In the genomic region with DNA sequence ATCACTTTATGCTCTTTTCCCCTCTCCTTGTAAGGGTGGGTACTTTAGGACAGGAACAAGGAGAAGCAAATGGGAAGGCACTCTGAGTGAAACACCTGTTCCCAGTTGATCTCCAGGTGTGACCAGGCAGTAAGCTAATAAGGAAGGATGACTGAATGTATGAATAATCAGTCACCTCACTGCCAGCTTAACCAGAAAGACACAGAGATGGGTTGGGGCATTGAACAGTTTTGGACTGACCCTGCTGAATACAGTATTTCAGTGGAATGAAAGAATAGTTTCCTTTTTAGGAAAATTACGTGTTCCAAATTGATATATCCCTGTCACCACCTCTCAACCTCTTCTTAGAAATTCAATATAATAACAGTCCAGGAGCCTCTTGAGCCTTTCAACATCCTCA, we compare ENCODE assay signal across 15 cellular contexts.
DNase-seq lines count a peak whose midpoint lies in the region; ATAC-seq, FAIRE-seq and TF ChIP-seq lines count a peak whose summit lies in the region.
"Had no signal": no experiment of that assay in that cellular context is flagged by ENCODE, and none has a peak within 500 bp of the region (broad histone marks: within the 10 kb centered on the region; RNA-seq: fewer than 3 reads in every experiment).

No MANE protein-coding gene starts in this region.

- intact Hi-C loops in stomach (cut with DNase I; ENCODE audit: low total_unique reads): no loop called here
- intact Hi-C loops in adrenal gland (cut with DNase I): no loop called here
- intact Hi-C loops in prostate gland (cut with DNase I): no loop called here

- peak; percentile 31 for DNase-seq in DMS153 (lab: John Stamatoyannopoulos, UW)
- DNase-seq in DMS153 treated with DMSO at 0.1 percent for 48 hours (lab: John Stamatoyannopoulos, UW; ENCODE audit: unreplicated experiment): no peak
- DNase-seq in WTC11 (ENCODE audit: low spot score): no peak
- DNase-seq in stomach: no peak
- DNase-seq in adrenal gland: no peak
- no peak for DNase-seq in prostate gland (ENCODE audit: low spot score)
- DNase-seq in SHP77 (lab: John Stamatoyannopoulos, UW): no peak
- DNase-seq: heart right ventricle; Kasumi-1; naive B cell; stimulated activated naive CD8-positive, alpha-beta T cell treated with anti-CD3 and anti-CD28 coated beads, Interleukin-15, amount 100 ng/mL, for 72 hours had no signal

- H3K27ac Mint-ChIP-seq in WTC11: peak overlapping the region; percentile 88; the same call in 1 of the 2 replicates
- H3K27ac Mint-ChIP-seq: stimulated activated naive CD8-positive, alpha-beta T cell treated with anti-CD3 and anti-CD28 coated beads, Interleukin-15, amount 100 ng/mL, for 72 hours had no signal

- no peaks in the 10 kb centered on the region for H3K27me3 Mint-ChIP-seq in WTC11 (ENCODE audit: low read depth)
- H3K27me3 Mint-ChIP-seq: central memory CD8-positive, alpha-beta T cell; naive B cell; stimulated activated naive CD8-positive, alpha-beta T cell treated with anti-CD3 and anti-CD28 coated beads, Interleukin-15, amount 100 ng/mL, for 72 hours had no signal

- H3K36me3 Mint-ChIP-seq in WTC11: peaks cover 25% of the 10 kb centered on the region

- no peak overlapping the region for H3K4me3 ChIP-seq in stomach
- H3K4me3 ChIP-seq in adrenal gland: no peak overlapping the region
- no peak overlapping the region for H3K4me3 ChIP-seq in prostate gland
- H3K4me3 ChIP-seq: heart right ventricle had no signal

- no peak overlapping the region for H3K4me3 Mint-ChIP-seq in WTC11
- H3K4me3 Mint-ChIP-seq: central memory CD8-positive, alpha-beta T cell; stimulated activated naive CD8-positive, alpha-beta T cell treated with anti-CD3 and anti-CD28 coated beads, Interleukin-15, amount 100 ng/mL, for 72 hours had no signal

- TF ChIP-seq EP300 in stomach (IDR thresholded peaks at IDR 0.05): no peak

- H3K9me3 ChIP-seq in stomach (peaks cover 0 to 10% (median 4%) of the 10 kb centered on the region in 4 donors), adrenal gland (replicated peaks in 1 of 3) (no peaks in the 10 kb centered on the region), prostate gland (no peaks in the 10 kb centered on the region)

- TF ChIP-seq CTCF in WTC11 (IDR thresholded peaks at IDR 0.05) (no peak), stomach (IDR thresholded peaks at IDR 0.05) (no peak), adrenal gland (IDR thresholded peaks at IDR 0.05) (no peak), prostate gland (IDR thresholded peaks at IDR 0.05) (no peak)

- TF ChIP-seq POLR2A in stomach (IDR thresholded peaks at IDR 0.05): no peak
- TF ChIP-seq POLR2A in adrenal gland (IDR thresholded peaks at IDR 0.05): no peak
- no peak for TF ChIP-seq POLR2A in prostate gland (IDR thresholded peaks at IDR 0.05)

- WGBS in stomach, 5 donors: 87 to 94% (median 89%) methylated on average over 1 of the region's 1 CpG
- WGBS in adrenal gland, 4 donors: 54 to 76% (median 75%) methylated on average over 1 of the region's 1 CpG
- WGBS in prostate gland: 87% methylated on average over 1 of the region's 1 CpG

- ATAC-seq in WTC11: no peak
- ATAC-seq: stimulated activated naive CD8-positive, alpha-beta T cell treated with anti-CD3 and anti-CD28 coated beads, Interleukin-15, amount 100 ng/mL, for 72 hours had no signal

- peak overlapping the region; percentile 57 to 80 (median 66) for H3K27ac ChIP-seq in stomach
- H3K27ac ChIP-seq in adrenal gland: peak overlapping the region in 2 of 5 donors; percentile 50 to 73
- H3K27ac ChIP-seq in prostate gland: no peak overlapping the region

- H3K27me3 ChIP-seq in stomach: no peaks in the 10 kb centered on the region
- no peaks in the 10 kb centered on the region for H3K27me3 ChIP-seq in adrenal gland
- no peaks in the 10 kb centered on the region for H3K27me3 ChIP-seq in prostate gland (replicated peaks; ENCODE audit: insufficient read depth)
- H3K27me3 ChIP-seq: heart right ventricle had no signal

- H3K36me3 ChIP-seq in stomach (no peaks in the 10 kb centered on the region), adrenal gland (replicated peaks in 1 of 2) (no peaks in the 10 kb centered on the region), prostate gland (no peaks in the 10 kb centered on the region)
- H3K36me3 ChIP-seq: heart right ventricle had no signal

- H3K4me1 ChIP-seq in stomach (peaks cover 7 to 47% (median 32%) of the 10 kb centered on the region in 4 donors), adrenal gland (replicated peaks in 1 of 2) (peaks cover 11 to 31% of the 10 kb centered on the region in 2 donors), prostate gland (replicated peaks) (peaks cover 7% of the 10 kb centered on the region)

- H3K9me3 Mint-ChIP-seq in WTC11: peaks cover 29% of the 10 kb centered on the region

- CTCF ChIA-PET in WTC11 (lab: Charles Lee): no interaction called here

- FAIRE-seq in islet of Langerhans (lab: Jason Lieb, UNC): peak; percentile 9
- FAIRE-seq: A204.1, G401.6 had no signal

- POLR2A ChIA-PET in WTC11 (lab: Charles Lee): no interaction called here

- peaks cover 9% of the 10 kb centered on the region for H3K4me1 Mint-ChIP-seq in WTC11
- H3K4me1 Mint-ChIP-seq: stimulated activated naive CD8-positive, alpha-beta T cell treated with anti-CD3 and anti-CD28 coated beads, Interleukin-15, amount 100 ng/mL, for 72 hours had no signal

TF ChIP-seq in WTC11, 78 proteins besides CTCF, POLR2A, EP300 and RAD21:
- TF ChIP-seq NFATC4 (CRISPR knock-in tag; IDR thresholded peaks at IDR 0.05) (no peak), FOXJ3 (CRISPR knock-in tag; IDR thresholded peaks at IDR 0.05; ENCODE audit: borderline replicate concordance) (no peak), ZNF416 (CRISPR knock-in tag; IDR thresholded peaks at IDR 0.05) (no peak), NFE2L1 (CRISPR knock-in tag; IDR thresholded peaks at IDR 0.05) (no peak), KAT7 (CRISPR knock-in tag; IDR thresholded peaks at IDR 0.05; ENCODE audit: borderline replicate concordance) (no peak), ZNF423 (CRISPR knock-in tag; IDR thresholded peaks at IDR 0.05) (no peak), TEAD1 (CRISPR knock-in tag; IDR thresholded peaks at IDR 0.05) (no peak), CREM (CRISPR knock-in tag; IDR thresholded peaks at IDR 0.05) (no peak), NR2C2 (CRISPR knock-in tag; IDR thresholded peaks at IDR 0.05) (no peak), ZNF317 (CRISPR knock-in tag; IDR thresholded peaks at IDR 0.05; ENCODE audit: borderline replicate concordance, low read depth) (no peak)
- TF ChIP-seq, protein P1, sequence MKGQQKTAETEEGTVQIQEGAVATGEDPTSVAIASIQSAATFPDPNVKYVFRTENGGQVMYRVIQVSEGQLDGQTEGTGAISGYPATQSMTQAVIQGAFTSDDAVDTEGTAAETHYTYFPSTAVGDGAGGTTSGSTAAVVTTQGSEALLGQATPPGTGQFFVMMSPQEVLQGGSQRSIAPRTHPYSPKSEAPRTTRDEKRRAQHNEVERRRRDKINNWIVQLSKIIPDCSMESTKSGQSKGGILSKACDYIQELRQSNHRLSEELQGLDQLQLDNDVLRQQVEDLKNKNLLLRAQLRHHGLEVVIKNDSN (CRISPR knock-in tag; IDR thresholded peaks at IDR 0.05): no peak
- TF ChIP-seq, protein P2, sequence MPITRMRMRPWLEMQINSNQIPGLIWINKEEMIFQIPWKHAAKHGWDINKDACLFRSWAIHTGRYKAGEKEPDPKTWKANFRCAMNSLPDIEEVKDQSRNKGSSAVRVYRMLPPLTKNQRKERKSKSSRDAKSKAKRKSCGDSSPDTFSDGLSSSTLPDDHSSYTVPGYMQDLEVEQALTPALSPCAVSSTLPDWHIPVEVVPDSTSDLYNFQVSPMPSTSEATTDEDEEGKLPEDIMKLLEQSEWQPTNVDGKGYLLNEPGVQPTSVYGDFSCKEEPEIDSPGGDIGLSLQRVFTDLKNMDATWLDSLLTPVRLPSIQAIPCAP (CRISPR knock-in tag; IDR thresholded peaks at IDR 0.05): no peak
- TF ChIP-seq, protein P3, sequence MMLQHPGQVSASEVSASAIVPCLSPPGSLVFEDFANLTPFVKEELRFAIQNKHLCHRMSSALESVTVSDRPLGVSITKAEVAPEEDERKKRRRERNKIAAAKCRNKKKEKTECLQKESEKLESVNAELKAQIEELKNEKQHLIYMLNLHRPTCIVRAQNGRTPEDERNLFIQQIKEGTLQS (CRISPR knock-in tag; conservative IDR thresholded peaks at IDR 0.05): no peak
- TF ChIP-seq, protein P4, sequence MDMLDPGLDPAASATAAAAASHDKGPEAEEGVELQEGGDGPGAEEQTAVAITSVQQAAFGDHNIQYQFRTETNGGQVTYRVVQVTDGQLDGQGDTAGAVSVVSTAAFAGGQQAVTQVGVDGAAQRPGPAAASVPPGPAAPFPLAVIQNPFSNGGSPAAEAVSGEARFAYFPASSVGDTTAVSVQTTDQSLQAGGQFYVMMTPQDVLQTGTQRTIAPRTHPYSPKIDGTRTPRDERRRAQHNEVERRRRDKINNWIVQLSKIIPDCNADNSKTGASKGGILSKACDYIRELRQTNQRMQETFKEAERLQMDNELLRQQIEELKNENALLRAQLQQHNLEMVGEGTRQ (CRISPR knock-in tag; IDR thresholded peaks at IDR 0.05): no peak

Comparison
In these comparisons a context has a peak if more than half of its experiments do, and no peak if none do; other contexts are left out.
1. H3K27ac ChIP-seq: peak in stomach (5 of 5); none in prostate gland (0 of 2).